Comparison of ENCODE assay signal across 8 cellular contexts in genomic region chr15:68843425-68844311, GRCh38. TPM values are rescaled to one million over a fixed set of nuclear protein-coding genes. Genes with fewer than 3 reads are reported as not detected.
A peak's percentile ranks its signal among the peaks of the same experiment; 100 is the strongest.
DNase-seq lines count a peak whose midpoint lies in the region; TF ChIP-seq lines count a peak whose summit lies in the region.

No MANE protein-coding gene starts in this region.

- DNase-seq in AG20443 (ENCODE audit: low spot score) (peak; percentile 13), LNCaP clone FGC (ENCODE audit: low read depth) (no peak), left ventricle myocardium inferior (no peak), middle frontal gyrus (ENCODE audit: extremely low spot score, low spot score) (no peak), NCI-H226 (no peak)
- peak; percentile 41 to 56 for DNase-seq in activated T-cell treated with anti-CD3 and anti-CD28 coated beads, Interleukin-2, amount 50 U/mL, for 48 hours
- no peak for DNase-seq in stimulated activated naive CD4-positive, alpha-beta T cell treated with Interleukin-2 at 50 U/mL for 16 hours (lab: John Stamatoyannopoulos, UW)

- TF ChIP-seq CTCF in LNCaP clone FGC (IDR thresholded peaks at IDR 0.05; ENCODE audit: control insufficient read depth, extremely low read depth, insufficient read depth) (no peak), left ventricle myocardium inferior (IDR thresholded peaks at IDR 0.05; ENCODE audit: borderline replicate concordance) (no peak)

- H3K27me3 ChIP-seq in left ventricle myocardium inferior (ENCODE audit: low read depth) (peaks cover 75% of the 10 kb centered on the region), skeletal muscle satellite cell (ENCODE audit: control insufficient read depth, insufficient read depth, low read length) (peaks cover 77% of the 10 kb centered on the region)

- H3K9ac ChIP-seq in skeletal muscle satellite cell (ENCODE audit: low read depth, low read length), result no peak overlapping the region

- H3K9me3 ChIP-seq in left ventricle myocardium inferior (replicated peaks), result no peaks in the 10 kb centered on the region
- no peaks in the 10 kb centered on the region for H3K9me3 ChIP-seq in skeletal muscle satellite cell (replicated peaks; ENCODE audit: low read length)

- H3K4me1 ChIP-seq in left ventricle myocardium inferior (peaks cover 9% of the 10 kb centered on the region), skeletal muscle satellite cell (ENCODE audit: control insufficient read depth, insufficient read depth, low read length) (peaks cover 2% of the 10 kb centered on the region)

- H3K36me3 ChIP-seq in left ventricle myocardium inferior (no peaks in the 10 kb centered on the region), skeletal muscle satellite cell (ENCODE audit: insufficient read depth, low read length) (no peaks in the 10 kb centered on the region)

- intact Hi-C loops in left ventricle myocardium inferior (cut with micrococcal nuclease), result no loop called here

- no peak overlapping the region for H3K27ac ChIP-seq in left ventricle myocardium inferior (replicated peaks)

- H3K4me2 ChIP-seq in skeletal muscle satellite cell (ENCODE audit: low read length), result peak overlapping the region; percentile 75

- H3K4me3 ChIP-seq in LNCaP clone FGC (ENCODE audit: low read depth, low read length), result peak overlapping the region; percentile 10; the same call in 1 of the 2 replicates
- H3K4me3 ChIP-seq in left ventricle myocardium inferior, result peak overlapping the region; percentile 66
- peak overlapping the region; percentile 51 for H3K4me3 ChIP-seq in skeletal muscle satellite cell (ENCODE audit: low read length)

RNA-seq across cellular contexts. Expression of gene ANP32A, which starts 23.0 kb away (rescaled TPM):
- total RNA-seq in left ventricle myocardium inferior, result 150 TPM
- 29.4 and 31.5 TPM in 2 replicates for total RNA-seq in skeletal muscle satellite cell (2012; rRNA removed)

Comparison
In these comparisons a context has a peak if more than half of its experiments do, and no peak if none do; other contexts are left out.
1. DNase-seq: peak in AG20443 (single experiment) and activated T-cell treated with anti-CD3 and anti-CD28 coated beads, Interleukin-2, amount 50 U/mL, for 48 hours (2 of 2); none in LNCaP clone FGC (single experiment), left ventricle myocardium inferior (single experiment), stimulated activated naive CD4-positive, alpha-beta T cell treated with Interleukin-2 at 50 U/mL for 16 hours (single experiment), middle frontal gyrus (single experiment) and NCI-H226 (single experiment).
2. H3K4me3 ChIP-seq: peak in every context shown above with its lines; median percentile 66 in left ventricle myocardium inferior; 51 in skeletal muscle satellite cell; 10 in LNCaP clone FGC.